10 cellular contexts compared by ENCODE assay signal in the genomic region with DNA sequence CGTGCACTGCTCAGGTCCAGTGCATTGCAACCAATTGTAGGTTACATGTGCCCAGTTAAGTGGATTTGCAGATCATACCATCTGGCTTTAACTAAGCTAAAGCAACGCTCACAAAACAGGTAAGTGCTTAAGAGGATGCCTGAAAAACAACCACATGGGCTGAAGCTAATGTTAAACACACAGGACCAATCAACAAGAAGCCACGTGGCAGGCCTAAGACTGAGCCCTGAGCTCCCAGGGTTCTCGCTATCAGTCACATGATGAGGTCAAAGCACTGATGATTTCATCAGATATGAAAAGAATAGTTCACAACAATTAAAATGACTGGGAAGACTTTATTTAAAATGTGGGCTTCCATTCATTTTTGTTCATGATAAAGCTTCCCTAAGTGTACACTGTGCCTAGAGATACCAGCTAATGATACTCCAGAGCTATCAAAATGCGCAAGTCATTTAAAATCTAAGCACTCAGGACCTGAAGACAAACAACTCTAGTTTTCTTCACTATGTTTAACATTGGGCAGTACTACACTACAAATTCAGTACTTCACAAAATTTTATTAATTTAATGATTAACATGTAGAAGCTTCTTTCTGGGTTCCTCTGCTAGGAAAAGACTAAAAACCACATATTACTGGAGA.
DNase-seq lines count a peak whose midpoint lies in the region; ATAC-seq and TF ChIP-seq lines count a peak whose summit lies in the region.
"Had no signal": no experiment of that assay in that cellular context is flagged by ENCODE, and none has a peak within 500 bp of the region (broad histone marks: within the 10 kb centered on the region; RNA-seq: fewer than 3 reads in every experiment).

No MANE protein-coding gene starts in this region.

- no peak for DNase-seq in activated CD4-positive, alpha-beta T cell treated with anti-CD3 and anti-CD28 coated beads, Interleukin-2, amount 10 ng/mL, durations not matched to agents 7 days and 5 days
- DNase-seq in activated CD4-positive, alpha-beta T cell treated with anti-CD3 and anti-CD28 coated beads, Interleukin-2, amount 50 U/mL, for 4 hours = no peak
- no peak for DNase-seq in T-helper 17 cell
- no peak for DNase-seq in epithelial cell of prostate (ENCODE audit: low read depth, low spot score)
- no peak for DNase-seq in prostate gland (ENCODE audit: low spot score)
- DNase-seq: activated effector memory CD4-positive, alpha-beta T cell treated with Interleukin-2 at 50 U/mL for 16 hours; NCI-H187 had no signal

- no peaks in the 10 kb centered on the region for H3K27me3 ChIP-seq in prostate gland (replicated peaks; ENCODE audit: insufficient read depth)

- TF ChIP-seq POLR2A in GM18505 (IDR thresholded peaks at IDR 0.05; ENCODE audit: borderline replicate concordance, extremely low read depth, insufficient read depth, insufficient read length) = no peak
- no peak for TF ChIP-seq POLR2A in prostate gland (IDR thresholded peaks at IDR 0.05)

- H3K4me3 ChIP-seq in prostate gland = no peak overlapping the region

- H3K9me3 ChIP-seq in T-helper 17 cell (ENCODE audit: control insufficient read depth, low read length, poor library complexity, severe bottlenecking) = no peaks in the 10 kb centered on the region
- H3K9me3 ChIP-seq in prostate gland = no peaks in the 10 kb centered on the region

- peak overlapping the region; percentile 3 for H3K27ac ChIP-seq in epithelial cell of prostate
- no peak overlapping the region for H3K27ac ChIP-seq in prostate gland

- peaks cover 89% of the 10 kb centered on the region for H3K4me1 Mint-ChIP-seq in activated CD4-positive, alpha-beta T cell treated with anti-CD3 and anti-CD28 coated beads, Interleukin-2, amount 10 ng/mL, durations not matched to agents 7 days and 5 days
- H3K4me1 Mint-ChIP-seq in T-helper 17 cell = peaks cover 63% of the 10 kb centered on the region
- H3K4me1 Mint-ChIP-seq in stimulated activated naive CD8-positive, alpha-beta T cell treated with anti-CD3 and anti-CD28 coated beads, Interleukin-15, Interleukin-2, amounts not matched to agents 100 ng/mL and 50 ng/mL, for 24 hours (ENCODE audit: low read depth) = peaks cover 96% of the 10 kb centered on the region

- POLR2A ChIA-PET in activated CD4-positive, alpha-beta T cell treated with anti-CD3 and anti-CD28 coated beads, Interleukin-2, amount 10 ng/mL, durations not matched to agents 7 days and 5 days (lab: Charles Lee) = interaction anchor here (0.6 kb wide), 1 partner anchor 12 kb away, joined by 3 read pairs; no protein-coding TSS in a partner anchor

- no peaks in the 10 kb centered on the region for H3K27me3 Mint-ChIP-seq in activated CD4-positive, alpha-beta T cell treated with anti-CD3 and anti-CD28 coated beads, Interleukin-2, amount 10 ng/mL, durations not matched to agents 7 days and 5 days
- no peaks in the 10 kb centered on the region for H3K27me3 Mint-ChIP-seq in T-helper 17 cell
- H3K27me3 Mint-ChIP-seq in stimulated activated naive CD8-positive, alpha-beta T cell treated with anti-CD3 and anti-CD28 coated beads, Interleukin-15, Interleukin-2, amounts not matched to agents 100 ng/mL and 50 ng/mL, for 24 hours = no peaks in the 10 kb centered on the region

- WGBS in prostate gland = 98% methylated on average over 5 of the region's 5 CpGs

- no peaks in the 10 kb centered on the region for H3K36me3 ChIP-seq in prostate gland

- H3K4me3 Mint-ChIP-seq in activated CD4-positive, alpha-beta T cell treated with anti-CD3 and anti-CD28 coated beads, Interleukin-2, amount 10 ng/mL, durations not matched to agents 7 days and 5 days = peak overlapping the region; percentile 36
- peak overlapping the region; percentile 58 for H3K4me3 Mint-ChIP-seq in T-helper 17 cell
- H3K4me3 Mint-ChIP-seq in stimulated activated naive CD8-positive, alpha-beta T cell treated with anti-CD3 and anti-CD28 coated beads, Interleukin-15, Interleukin-2, amounts not matched to agents 100 ng/mL and 50 ng/mL, for 24 hours = peak overlapping the region; percentile 48

- no peaks in the 10 kb centered on the region for H3K4me1 ChIP-seq in prostate gland (replicated peaks)

- ATAC-seq in T-helper 17 cell = peak; percentile 47
- ATAC-seq in GM18505 (IDR thresholded peaks at IDR 0.05; ENCODE audit: unreplicated experiment) = no peak
- ATAC-seq in HG03139 (IDR thresholded peaks at IDR 0.05; ENCODE audit: unreplicated experiment) = no peak

- no peak for TF ChIP-seq CTCF in prostate gland (IDR thresholded peaks at IDR 0.05)

- no peaks in the 10 kb centered on the region for H3K9me3 Mint-ChIP-seq in activated CD4-positive, alpha-beta T cell treated with anti-CD3 and anti-CD28 coated beads, Interleukin-2, amount 10 ng/mL, durations not matched to agents 7 days and 5 days
- no peaks in the 10 kb centered on the region for H3K9me3 Mint-ChIP-seq in stimulated activated naive CD8-positive, alpha-beta T cell treated with anti-CD3 and anti-CD28 coated beads, Interleukin-15, Interleukin-2, amounts not matched to agents 100 ng/mL and 50 ng/mL, for 24 hours

- H3K36me3 Mint-ChIP-seq in activated CD4-positive, alpha-beta T cell treated with anti-CD3 and anti-CD28 coated beads, Interleukin-2, amount 10 ng/mL, durations not matched to agents 7 days and 5 days (ENCODE audit: low read depth) = peaks cover 27% of the 10 kb centered on the region
- no peaks in the 10 kb centered on the region for H3K36me3 Mint-ChIP-seq in T-helper 17 cell (ENCODE audit: low read depth)
- H3K36me3 Mint-ChIP-seq in stimulated activated naive CD8-positive, alpha-beta T cell treated with anti-CD3 and anti-CD28 coated beads, Interleukin-15, Interleukin-2, amounts not matched to agents 100 ng/mL and 50 ng/mL, for 24 hours (ENCODE audit: low read depth) = peaks cover 17% of the 10 kb centered on the region

- CTCF ChIA-PET in activated CD4-positive, alpha-beta T cell treated with anti-CD3 and anti-CD28 coated beads, Interleukin-2, amount 10 ng/mL, durations not matched to agents 7 days and 5 days (lab: Charles Lee) = interaction anchor here (0.6 to 1.4 kb wide), 5 partner anchors 9 to 72 kb away, joined by 3 to 5 read pairs (median 3); no protein-coding TSS in a partner anchor

- peak overlapping the region; percentile 76 for H3K27ac Mint-ChIP-seq in activated CD4-positive, alpha-beta T cell treated with anti-CD3 and anti-CD28 coated beads, Interleukin-2, amount 10 ng/mL, durations not matched to agents 7 days and 5 days
- H3K27ac Mint-ChIP-seq in T-helper 17 cell = peak overlapping the region; percentile 99
- H3K27ac Mint-ChIP-seq in stimulated activated naive CD8-positive, alpha-beta T cell treated with anti-CD3 and anti-CD28 coated beads, Interleukin-15, Interleukin-2, amounts not matched to agents 100 ng/mL and 50 ng/mL, for 24 hours = peak overlapping the region; percentile 85

- intact Hi-C loops in prostate gland (cut with DNase I) = no loop called here
